In genomic region chr19:11556634-11557420, GRCh38 we compare ENCODE assay signal across 14 cellular contexts. TPM values are rescaled to one million over a fixed set of nuclear protein-coding genes. Genes with fewer than 3 reads are reported as not detected.
DNase-seq lines count a peak whose midpoint lies in the region; ATAC-seq, FAIRE-seq and TF ChIP-seq lines count a peak whose summit lies in the region.
"Had no signal": no experiment of that assay in that cellular context is flagged by ENCODE, and none has a peak within 500 bp of the region (broad histone marks: within the 10 kb centered on the region; RNA-seq: fewer than 3 reads in every experiment).

No MANE protein-coding gene starts in this region.

- H3K9me3 ChIP-seq in BLaER1 (no peaks in the 10 kb centered on the region), Loucy (ENCODE audit: insufficient read depth, low read depth, low read length) (no peaks in the 10 kb centered on the region), endothelial cell of umbilical vein (replicated peaks; ENCODE audit: control insufficient read depth, insufficient read depth, low read length) (no peaks in the 10 kb centered on the region), A673 (ENCODE audit: low read depth, low read length, poor library complexity, severe bottlenecking) (no peaks in the 10 kb centered on the region)
- H3K9me3 ChIP-seq: gastrocnemius medialis had no signal

- POLR2A ChIA-PET in endothelial cell of umbilical vein (lab: Charles Lee) (interaction anchor here (0.6 kb wide), 1 partner anchor 23 kb away, joined by 4 read pairs; no protein-coding TSS in a partner anchor), A673 (lab: Charles Lee; ENCODE audit: low non-redundant PET) (no interaction called here)

- H3K36me3 ChIP-seq in BLaER1 (peaks cover 34% of the 10 kb centered on the region), Loucy (ENCODE audit: insufficient read depth, low read length) (peaks cover 9% of the 10 kb centered on the region; the same call in 1 of the 2 replicates), endothelial cell of umbilical vein (ENCODE audit: control insufficient read depth in 2 of 2, extremely low read depth in 1 of 2, insufficient read depth in 2 of 2, low read length in 2 of 2) (peaks cover 0 to 20% of the 10 kb centered on the region in 2 experiments), A673 (ENCODE audit: insufficient read depth, low read length, poor library complexity, severe bottlenecking) (peaks cover 21% of the 10 kb centered on the region)

- H3K9me2 ChIP-seq in Loucy (replicated peaks; ENCODE audit: low read depth, low read length) = no peaks in the 10 kb centered on the region

- H2AFZ ChIP-seq in Loucy (ENCODE audit: low read length) (no peak overlapping the region), endothelial cell of umbilical vein (ENCODE audit: low read depth, low read length) (no peak overlapping the region)

- H3K9ac ChIP-seq in BLaER1 = no peak overlapping the region
- no peak overlapping the region for H3K9ac ChIP-seq in Loucy (ENCODE audit: low read depth, low read length, poor library complexity, severe bottlenecking)
- no peak overlapping the region for H3K9ac ChIP-seq in endothelial cell of umbilical vein (replicated peaks; ENCODE audit: extremely low read depth, insufficient read depth, low read length)

- no peaks in the 10 kb centered on the region for H3F3A ChIP-seq in Loucy (ENCODE audit: low read depth)

- no peak for FAIRE-seq in endothelial cell of umbilical vein (lab: Jason Lieb, UNC)
- FAIRE-seq: kidney had no signal

- no TSS peak for BruUV-seq in endothelial cell of umbilical vein (replicated peaks; lab: Mats Ljungman, UMichigan)
- BruUV-seq in A673 (replicated peaks; lab: Mats Ljungman, UMichigan) = no TSS peak

- H3K4me3 ChIP-seq in BLaER1 (no peak overlapping the region), Loucy (ENCODE audit: low read length, poor library complexity, severe bottlenecking) (no peak overlapping the region), endothelial cell of umbilical vein (replicated peaks in 1 of 3; ENCODE audit: insufficient read depth in 1 of 3, low read depth in 1 of 3, low read length in 3 of 3) (no peak overlapping the region), A673 (ENCODE audit: low read depth, low read length, poor library complexity, severe bottlenecking) (no peak overlapping the region)

- H4K20me1 ChIP-seq in BLaER1 (peaks cover 69% of the 10 kb centered on the region), Loucy (ENCODE audit: insufficient read depth, low read length, poor library complexity, severe bottlenecking) (peaks cover 13% of the 10 kb centered on the region), endothelial cell of umbilical vein (replicated peaks; ENCODE audit: control insufficient read depth, extremely low read depth, insufficient read depth, low read length) (no peaks in the 10 kb centered on the region)

- DNase-seq in endothelial cell of umbilical vein (ENCODE audit: low read depth, low spot score) (no peak), A673 (ENCODE audit: low spot score) (no peak), Right ventricle myocardium inferior (ENCODE audit: missing footprints) (no peak)
- no peak for DNase-seq in stimulated activated CD4-positive, alpha-beta T cell treated with anti-CD3 and anti-CD28 coated beads, Interleukin-4, amount 100 ng/mL, for 1 hour
- DNase-seq: activated CD4-positive, alpha-beta T cell treated with anti-CD3 and anti-CD28 coated beads, Interleukin-2, amount 50 U/mL, for 4 hours; AML-193; anterior cingulate cortex; gastrocnemius medialis; KG1; kidney; NCI-H187 treated with DMSO at 0.1 percent for 48 hours had no signal

- intact Hi-C loops in endothelial cell of umbilical vein (cut with micrococcal nuclease) = no loop called here
- intact Hi-C loops in A673 (cut with micrococcal nuclease; ENCODE audit: unreplicated experiment) = no loop called here
- intact Hi-C loops in Right ventricle myocardium inferior (cut with DNase I) = no loop called here

- H3K4me1 ChIP-seq in BLaER1 (peaks cover 81% of the 10 kb centered on the region), Loucy (ENCODE audit: insufficient read depth, low read length, poor library complexity, severe bottlenecking) (peaks cover 9% of the 10 kb centered on the region), endothelial cell of umbilical vein (ENCODE audit: control insufficient read depth, extremely low read depth, insufficient read depth, low read length) (peaks cover 9% of the 10 kb centered on the region), A673 (ENCODE audit: insufficient read depth, low read length, poor library complexity, severe bottlenecking) (peaks cover 13% of the 10 kb centered on the region)

- H3K27ac ChIP-seq in BLaER1 (no peak overlapping the region), endothelial cell of umbilical vein (ENCODE audit: insufficient read depth, low read depth, low read length) (no peak overlapping the region), A673 (ENCODE audit: low read depth, low read length, poor library complexity, severe bottlenecking) (no peak overlapping the region)
- H3K27ac ChIP-seq: gastrocnemius medialis, SK-N-MC had no signal

- TF ChIP-seq POLR2A in endothelial cell of umbilical vein (IDR thresholded peaks at IDR 0.05; ENCODE audit: low read depth, low read length) = no peak

- dilution Hi-C loops in endothelial cell of umbilical vein (cut with MboI; ENCODE audit: extremely low pct_ligation_motif_present, low sequenced_read_pairs) = no loop called here

- ATAC-seq in Right ventricle myocardium inferior = no peak
- ATAC-seq: gastrocnemius medialis had no signal

- CTCF ChIA-PET in endothelial cell of umbilical vein (lab: Charles Lee) (no interaction called here), A673 (lab: Charles Lee) (interaction anchor here (0.7 kb wide), 1 partner anchor 235 kb away, joined by 5 read pairs; no protein-coding TSS in a partner anchor)

- H3K4me2 ChIP-seq in BLaER1 (peak overlapping the region; percentile 28), Loucy (ENCODE audit: low read depth, low read length, poor library complexity, severe bottlenecking) (peak overlapping the region; percentile 34), endothelial cell of umbilical vein (ENCODE audit: insufficient read depth, low read length) (no peak overlapping the region)

- H3K79me2 ChIP-seq in Loucy (ENCODE audit: insufficient read depth, low read length) (peaks cover 36% of the 10 kb centered on the region), endothelial cell of umbilical vein (ENCODE audit: control insufficient read depth, insufficient read depth, low read length) (peaks cover 24% of the 10 kb centered on the region)

- TF ChIP-seq CTCF in Loucy (conservative IDR thresholded peaks at IDR 0.05; ENCODE audit: low read length) (no peak), endothelial cell of umbilical vein (IDR thresholded peaks at IDR 0.05; ENCODE audit: extremely low read depth in 1 of 2, insufficient read depth in 1 of 2, low read depth in 1 of 2, low read length in 2 of 2) (no peak), A673 (conservative IDR thresholded peaks at IDR 0.05; ENCODE audit: low read depth, low read length) (no peak)

- no peaks in the 10 kb centered on the region for H3K9me1 ChIP-seq in endothelial cell of umbilical vein (replicated peaks; ENCODE audit: control insufficient read depth, extremely low read depth, insufficient read depth, low read length)

- no peaks in the 10 kb centered on the region for H3K27me3 ChIP-seq in BLaER1
- no peaks in the 10 kb centered on the region for H3K27me3 ChIP-seq in Loucy (ENCODE audit: insufficient read depth, low read length, poor library complexity, severe bottlenecking)
- H3K27me3 ChIP-seq in endothelial cell of umbilical vein (ENCODE audit: control insufficient read depth in 2 of 2, insufficient read depth in 2 of 2, low read length in 2 of 2) = no peaks in the 10 kb centered on the region
- H3K27me3 ChIP-seq in A673 (replicated peaks; ENCODE audit: insufficient read depth, low read depth, low read length, poor library complexity) = no peaks in the 10 kb centered on the region
- H3K27me3 ChIP-seq: gastrocnemius medialis had no signal

RNA-seq across cellular contexts. Expression of gene ELOF1, which starts 2.2 kb away (rescaled TPM):
- total RNA-seq in endothelial cell of umbilical vein (39.4 and 49.9 TPM in 2 replicates), A673 (2021) (83.5 and 97.9 TPM in 2 replicates), Right ventricle myocardium inferior (33.5 TPM)
- polyA plus RNA-seq in endothelial cell of umbilical vein = 80.2 and 92.6 TPM in 2 replicates
- 62.7 and 66.4 TPM in 2 replicates for polyA plus RNA-seq in endothelial cell of umbilical vein (2011; cell fraction: cytosol; rRNA removed)
- 21.7 and 29.1 TPM in 2 replicates for polyA plus RNA-seq in endothelial cell of umbilical vein (2011; cell fraction: nucleus; rRNA removed)
- 52.9 and 56.2 TPM in 2 replicates for polyA plus RNA-seq in endothelial cell of umbilical vein (2012)
- 28.1 and 28.4 TPM in 2 replicates for polyA minus RNA-seq in endothelial cell of umbilical vein
- 29.0 TPM for polyA minus RNA-seq in endothelial cell of umbilical vein (2011; cell fraction: cytosol; rRNA and poly(A)+ RNA removed)
- polyA minus RNA-seq in endothelial cell of umbilical vein (2011; cell fraction: nucleus; rRNA and poly(A)+ RNA removed) = 7.7 and 8.8 TPM in 2 replicates

RNA-seq across cellular contexts. Expression of gene CNN1, which starts 18.2 kb away (rescaled TPM):
- total RNA-seq in endothelial cell of umbilical vein = not detected in 2 replicates
- polyA plus RNA-seq in endothelial cell of umbilical vein = 0.76 and 1.0 TPM in 2 replicates
- 0.61 and 0.68 TPM in 2 replicates for polyA plus RNA-seq in endothelial cell of umbilical vein (2011; cell fraction: cytosol; rRNA removed)
- polyA plus RNA-seq in endothelial cell of umbilical vein (2011; cell fraction: nucleus; rRNA removed) = 0.32 and 0.39 TPM in 2 replicates
- polyA plus RNA-seq in endothelial cell of umbilical vein (2012) = 0.16 and 0.57 TPM in 2 replicates
- 0.32 and 0.38 TPM in 2 replicates for polyA minus RNA-seq in endothelial cell of umbilical vein
- polyA minus RNA-seq in endothelial cell of umbilical vein (2011; cell fraction: cytosol; rRNA and poly(A)+ RNA removed) = not detected
- polyA minus RNA-seq in endothelial cell of umbilical vein (2011; cell fraction: nucleus; rRNA and poly(A)+ RNA removed) = not detected in 2 replicates
- 0.60 TPM in 1 of 2 replicates, not detected in the other for total RNA-seq in A673 (2021)
- 174 TPM for total RNA-seq in Right ventricle myocardium inferior

RNA-seq across cellular contexts. Expression of gene ACP5, which starts 20.6 kb away (rescaled TPM):
- total RNA-seq in endothelial cell of umbilical vein (not detected in 2 replicates), A673 (2021) (not detected in 2 replicates), Right ventricle myocardium inferior (2.3 TPM)
- 0.84 and 1.3 TPM in 2 replicates for polyA plus RNA-seq in endothelial cell of umbilical vein
- 0.35 and 0.47 TPM in 2 replicates for polyA plus RNA-seq in endothelial cell of umbilical vein (2011; cell fraction: cytosol; rRNA removed)
- polyA plus RNA-seq in endothelial cell of umbilical vein (2011; cell fraction: nucleus; rRNA removed) = 0.11 and 0.85 TPM in 2 replicates
- 0.88 and 1.1 TPM in 2 replicates for polyA plus RNA-seq in endothelial cell of umbilical vein (2012)
- polyA minus RNA-seq in endothelial cell of umbilical vein = 0.62 and 3.5 TPM in 2 replicates
- polyA minus RNA-seq in endothelial cell of umbilical vein (2011; cell fraction: cytosol; rRNA and poly(A)+ RNA removed) = not detected
- polyA minus RNA-seq in endothelial cell of umbilical vein (2011; cell fraction: nucleus; rRNA and poly(A)+ RNA removed) = not detected in 2 replicates

RNA-seq across cellular contexts. Expression of gene ECSIT, which starts 27.9 kb away (rescaled TPM):
- total RNA-seq in endothelial cell of umbilical vein = 32.4 and 36.7 TPM in 2 replicates
- 47.2 and 54.0 TPM in 2 replicates for polyA plus RNA-seq in endothelial cell of umbilical vein
- 48.2 and 50.9 TPM in 2 replicates for polyA plus RNA-seq in endothelial cell of umbilical vein (2011; cell fraction: cytosol; rRNA removed)
- polyA plus RNA-seq in endothelial cell of umbilical vein (2011; cell fraction: nucleus; rRNA removed) = 40.3 and 48.2 TPM in 2 replicates
- polyA plus RNA-seq in endothelial cell of umbilical vein (2012) = 25.2 and 29.2 TPM in 2 replicates
- 39.8 and 43.5 TPM in 2 replicates for polyA minus RNA-seq in endothelial cell of umbilical vein
- polyA minus RNA-seq in endothelial cell of umbilical vein (2011; cell fraction: cytosol; rRNA and poly(A)+ RNA removed) = 43.4 TPM
- polyA minus RNA-seq in endothelial cell of umbilical vein (2011; cell fraction: nucleus; rRNA and poly(A)+ RNA removed) = 7.8 and 9.1 TPM in 2 replicates
- 64.7 and 74.8 TPM in 2 replicates for total RNA-seq in A673 (2021)
- 172 TPM for total RNA-seq in Right ventricle myocardium inferior

RNA-seq across cellular contexts. Expression of gene ZNF627, which starts 40.5 kb away (rescaled TPM):
- total RNA-seq in endothelial cell of umbilical vein (9.7 and 11.2 TPM in 2 replicates), A673 (2021) (13.9 and 14.0 TPM in 2 replicates), Right ventricle myocardium inferior (4.9 TPM)
- 5.6 and 5.9 TPM in 2 replicates for polyA plus RNA-seq in endothelial cell of umbilical vein
- 5.5 and 5.8 TPM in 2 replicates for polyA plus RNA-seq in endothelial cell of umbilical vein (2011; cell fraction: cytosol; rRNA removed)
- polyA plus RNA-seq in endothelial cell of umbilical vein (2011; cell fraction: nucleus; rRNA removed) = 8.0 and 8.8 TPM in 2 replicates
- 8.8 and 9.3 TPM in 2 replicates for polyA plus RNA-seq in endothelial cell of umbilical vein (2012)
- polyA minus RNA-seq in endothelial cell of umbilical vein = 11.5 and 14.3 TPM in 2 replicates
- 4.1 TPM for polyA minus RNA-seq in endothelial cell of umbilical vein (2011; cell fraction: cytosol; rRNA and poly(A)+ RNA removed)
- 5.0 and 8.7 TPM in 2 replicates for polyA minus RNA-seq in endothelial cell of umbilical vein (2011; cell fraction: nucleus; rRNA and poly(A)+ RNA removed)

Comparison
In these comparisons a context has a peak if more than half of its experiments do, and no peak if none do; other contexts are left out.
1. RNA of gene CNN1, which starts 18.2 kb away (total RNA-seq): 174 TPM in Right ventricle myocardium inferior (single experiment); 0.60 TPM in A673 and not detected in endothelial cell of umbilical vein; every median in the first group is over 100 times any median in the second.